ENCODE assay signal across 16 cellular contexts in the genomic region with DNA sequence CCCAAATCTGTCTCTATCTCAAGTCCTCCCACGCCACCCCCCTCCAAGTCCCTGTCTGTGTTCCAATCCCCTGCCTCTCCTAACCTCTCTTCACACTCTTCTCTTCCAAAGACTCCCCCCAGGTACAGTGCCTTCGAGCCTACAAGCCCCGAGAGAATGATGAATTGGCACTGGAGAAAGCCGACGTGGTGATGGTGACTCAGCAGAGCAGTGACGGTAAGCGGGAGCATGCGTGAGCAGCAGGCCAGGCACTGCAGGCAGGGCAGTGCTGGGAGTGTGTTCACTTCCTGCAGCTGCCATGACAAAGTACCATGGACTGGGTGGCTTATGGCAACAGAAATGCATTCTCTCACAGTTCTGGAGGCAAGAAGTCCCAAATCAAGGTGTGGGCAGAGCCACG. TPM values are rescaled to one million over a fixed set of nuclear protein-coding genes. Genes with fewer than 3 reads are reported as not detected.
"Had no signal": no experiment of that assay in that cellular context is flagged by ENCODE, and none has a peak within 500 bp of the region (broad histone marks: within the 10 kb centered on the region; RNA-seq: fewer than 3 reads in every experiment).

No MANE protein-coding gene starts in this region.

- H3K27me3 Mint-ChIP-seq: activated naive CD8-positive, alpha-beta T cell; naive thymus-derived CD8-positive, alpha-beta T cell had no signal

- H3K27ac Mint-ChIP-seq: activated naive CD8-positive, alpha-beta T cell had no signal

- H3K9me3 ChIP-seq: gastrocnemius medialis, heart right ventricle, left lung, mucosa of descending colon, uterus had no signal

- H3K4me3 Mint-ChIP-seq: activated naive CD8-positive, alpha-beta T cell; activated T-cell treated with anti-CD3 and anti-CD28 coated beads, Interleukin-2, amount 50 U/mL, for 4 hours; naive thymus-derived CD8-positive, alpha-beta T cell had no signal

- H3K9me3 Mint-ChIP-seq: activated T-cell treated with anti-CD3 and anti-CD28 coated beads, Interleukin-2, amount 50 U/mL, for 4 hours; naive thymus-derived CD8-positive, alpha-beta T cell had no signal

- DNase-seq: activated CD4-positive, alpha-beta T cell treated with anti-CD3 and anti-CD28 coated beads for 48 hours; activated gamma-delta T cell; activated T-cell treated with anti-CD3 and anti-CD28 coated beads, Interleukin-2, amount 50 U/mL, for 4 hours; dorsolateral prefrontal cortex; gastrocnemius medialis; heart right ventricle; left lung; mucosa of descending colon; naive thymus-derived CD8-positive, alpha-beta T cell; T1000; uterus had no signal

- H3K27ac ChIP-seq: dorsolateral prefrontal cortex, gastrocnemius medialis, heart right ventricle, left lung, skin epidermis, uterus had no signal

- H3K36me3 ChIP-seq: gastrocnemius medialis, uterus had no signal

- ATAC-seq: activated T-cell treated with anti-CD3 and anti-CD28 coated beads, Interleukin-2, amount 50 U/mL, for 4 hours; gastrocnemius medialis; heart right ventricle; left lung; mucosa of descending colon; naive thymus-derived CD8-positive, alpha-beta T cell had no signal

- H3K27me3 ChIP-seq: dorsolateral prefrontal cortex, gastrocnemius medialis, heart right ventricle, left lung, uterus had no signal

- H3K4me1 ChIP-seq: gastrocnemius medialis, heart right ventricle, left lung, uterus had no signal

- H3K4me3 ChIP-seq: dorsolateral prefrontal cortex, gastrocnemius medialis, heart right ventricle, left lung, mucosa of descending colon, skin epidermis, uterus had no signal

- H3K4me1 Mint-ChIP-seq: naive thymus-derived CD8-positive, alpha-beta T cell had no signal

RNA-seq across cellular contexts. Expression of gene NOBOX, which starts 24.8 kb away (rescaled TPM):
- total RNA-seq: activated T-cell treated with anti-CD3 and anti-CD28 coated beads, Interleukin-2, amount 50 U/mL, for 4 hours; bronchial epithelial cell; chondrocyte; gastrocnemius medialis; heart right ventricle; left lung; mucosa of descending colon; naive thymus-derived CD8-positive, alpha-beta T cell; uterus had no signal
- polyA plus RNA-seq: heart right ventricle; naive thymus-derived CD8-positive, alpha-beta T cell; thymus had no signal
